ENCODE assay signal across 23 cellular contexts in the genomic region with DNA sequence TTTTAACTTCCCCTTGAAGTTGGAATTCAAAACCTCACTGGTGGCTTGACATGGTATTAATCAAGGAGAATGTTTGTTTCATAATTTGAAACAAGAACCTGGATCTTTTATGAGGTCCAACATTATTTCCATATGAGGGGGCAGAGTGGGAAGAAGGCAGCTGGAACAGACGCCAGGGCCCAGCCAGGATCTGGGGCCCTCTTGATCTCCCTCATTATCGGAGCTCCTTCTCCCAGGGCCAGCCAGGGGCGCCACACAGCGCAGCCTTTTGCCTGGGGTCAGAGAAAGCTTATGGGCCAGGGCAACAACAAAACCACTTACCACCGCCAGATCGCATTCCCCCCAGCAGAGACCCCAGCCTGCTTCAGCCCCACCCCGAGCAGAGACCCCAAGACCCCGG. TPM values are rescaled to one million over a fixed set of nuclear protein-coding genes. Genes with fewer than 3 reads are reported as not detected.
DNase-seq lines count a peak whose midpoint lies in the region.
"Had no signal": no experiment of that assay in that cellular context is flagged by ENCODE, and none has a peak within 500 bp of the region (broad histone marks: within the 10 kb centered on the region; RNA-seq: fewer than 3 reads in every experiment).

No MANE protein-coding gene starts in this region.

- H3K79me1 ChIP-seq in mesenchymal stem cell (replicated peaks; ENCODE audit: low read length, poor library complexity, severe bottlenecking): no peaks in the 10 kb centered on the region

- no peak overlapping the region for H2BK120ac ChIP-seq in mesenchymal stem cell (ENCODE audit: low read depth, low read length)

- H3K27me3 Mint-ChIP-seq in activated T-helper 2 cell treated with anti-CD3 and anti-CD28 coated beads, Interferon-gamma antibody, Interleukin-2, Interleukin-4, amounts not matched to agents 10 μg/mL and 5 μg/mL and 100 μg/mL, durations not matched to agents 14 hours and 24 hours and 36 hours (ENCODE audit: low read depth): peaks cover 4% of the 10 kb centered on the region
- H3K27me3 Mint-ChIP-seq: activated naive CD8-positive, alpha-beta T cell had no signal

- H3K23ac ChIP-seq in mesenchymal stem cell (ENCODE audit: low read length in 2 of 2): no peak overlapping the region

- H3K4me1 ChIP-seq in mesenchymal stem cell (ENCODE audit: control insufficient read depth, insufficient read depth, low read depth, low read length): peaks cover 4% of the 10 kb centered on the region
- H3K4me1 ChIP-seq: ascending aorta, parathyroid adenoma, SJSA1 had no signal

- no peak overlapping the region for H4K8ac ChIP-seq in mesenchymal stem cell (ENCODE audit: low read length)

- H3K4me3 Mint-ChIP-seq in activated T-helper 2 cell treated with anti-CD3 and anti-CD28 coated beads, Interferon-gamma antibody, Interleukin-2, Interleukin-4, amounts not matched to agents 10 μg/mL and 5 μg/mL and 100 μg/mL, durations not matched to agents 14 hours and 24 hours and 36 hours (ENCODE audit: low read depth): no peak overlapping the region
- H3K4me3 Mint-ChIP-seq: activated naive CD8-positive, alpha-beta T cell; naive B cell; T-helper 1 cell treated with Interleukin-12 subunit alpha and Interleukin-12 subunit beta and Interleukin-4 antibody, amounts not matched to agents 30 μg/mL and 1 μg/mL, for 36 hours had no signal

- H3K27ac ChIP-seq in mesenchymal stem cell (ENCODE audit: low read length, poor library complexity, severe bottlenecking): no peak overlapping the region
- peak overlapping the region in 11 of 21 experiments; percentile 31 to 65 (median 52) for H3K27ac ChIP-seq in skin epidermis
- H3K27ac ChIP-seq: ascending aorta, parathyroid adenoma, SJSA1 had no signal

- peaks cover 39% of the 10 kb centered on the region for H3K4me1 Mint-ChIP-seq in activated T-helper 2 cell treated with anti-CD3 and anti-CD28 coated beads, Interferon-gamma antibody, Interleukin-2, Interleukin-4, amounts not matched to agents 10 μg/mL and 5 μg/mL and 100 μg/mL, durations not matched to agents 14 hours and 24 hours and 36 hours (ENCODE audit: low read depth)
- H3K4me1 Mint-ChIP-seq: naive B cell had no signal

- no peak overlapping the region for H2BK5ac ChIP-seq in mesenchymal stem cell (ENCODE audit: low read depth, low read length, poor library complexity, severe bottlenecking)

- H3K36me3 ChIP-seq in mesenchymal stem cell (ENCODE audit: control insufficient read depth in 1 of 2, insufficient read depth in 2 of 2, low read depth in 1 of 2, low read length in 2 of 2): no peaks in the 10 kb centered on the region
- H3K36me3 ChIP-seq: ascending aorta, SJSA1, upper lobe of left lung had no signal

- no peak overlapping the region for H3K9ac ChIP-seq in mesenchymal stem cell (ENCODE audit: low read length)
- H3K9ac ChIP-seq: parathyroid adenoma had no signal

- DNase-seq in NOMO-1 treated with DMSO at 0.1 percent for 48 hours (lab: John Stamatoyannopoulos, UW; ENCODE audit: unreplicated experiment) (peak; percentile 25), NOMO-1 treated with dmso at 0.1 percent for 144 hours (lab: John Stamatoyannopoulos, UW; ENCODE audit: unreplicated experiment) (no peak), mesenchymal stem cell (no peak), MV-4-11 (lab: John Stamatoyannopoulos, UW) (no peak), GOT3 (lab: John Stamatoyannopoulos, UW) (no peak)
- DNase-seq in activated T-helper 2 cell treated with anti-CD3 and anti-CD28 coated beads, Interferon-gamma antibody, Interleukin-2, Interleukin-4, amounts not matched to agents 10 μg/mL and 5 μg/mL and 100 μg/mL, durations not matched to agents 14 hours and 24 hours and 36 hours (ENCODE audit: low spot score): no peak
- DNase-seq in activated naive CD4-positive, alpha-beta T cell (lab: John Stamatoyannopoulos, UW): no peak
- DNase-seq: 8988T; AML-193; central memory CD4-positive, alpha-beta T cell; DMS79; naive B cell; NCI-H1694; NCI-H2171 had no signal

- no peak overlapping the region for H2AK5ac ChIP-seq in mesenchymal stem cell (ENCODE audit: low read length, severe bottlenecking)

- peak overlapping the region; percentile 39 for H4K91ac ChIP-seq in mesenchymal stem cell (ENCODE audit: low read length)

- H2BK15ac ChIP-seq in mesenchymal stem cell (ENCODE audit: low read depth, poor library complexity, severe bottlenecking): no peak overlapping the region

- H3K27me3 ChIP-seq in mesenchymal stem cell (ENCODE audit: control insufficient read depth in 1 of 2, insufficient read depth in 1 of 2, low read length in 2 of 2): peaks cover 25 to 67% of the 10 kb centered on the region in 2 experiments
- H3K27me3 ChIP-seq: ascending aorta, upper lobe of left lung had no signal

- H3K9me3 Mint-ChIP-seq in activated T-helper 2 cell treated with anti-CD3 and anti-CD28 coated beads, Interferon-gamma antibody, Interleukin-2, Interleukin-4, amounts not matched to agents 10 μg/mL and 5 μg/mL and 100 μg/mL, durations not matched to agents 14 hours and 24 hours and 36 hours: peaks cover 13% of the 10 kb centered on the region

- no peak overlapping the region for H3K4me3 ChIP-seq in mesenchymal stem cell (ENCODE audit: insufficient read depth in 1 of 2, low read depth in 1 of 2, low read length in 2 of 2)
- no peak overlapping the region for H3K4me3 ChIP-seq in skin epidermis
- H3K4me3 ChIP-seq: ascending aorta, dorsolateral prefrontal cortex, SJSA1, upper lobe of left lung had no signal

- H3K14ac ChIP-seq in mesenchymal stem cell (ENCODE audit: low read length in 2 of 2): no peak overlapping the region

- H3K27ac Mint-ChIP-seq in activated T-helper 2 cell treated with anti-CD3 and anti-CD28 coated beads, Interferon-gamma antibody, Interleukin-2, Interleukin-4, amounts not matched to agents 10 μg/mL and 5 μg/mL and 100 μg/mL, durations not matched to agents 14 hours and 24 hours and 36 hours: peak overlapping the region; percentile 7
- H3K27ac Mint-ChIP-seq: activated naive CD8-positive, alpha-beta T cell; naive B cell; T-helper 1 cell treated with Interleukin-12 subunit alpha and Interleukin-12 subunit beta and Interleukin-4 antibody, amounts not matched to agents 30 μg/mL and 1 μg/mL, for 36 hours had no signal

- H3K9me3 ChIP-seq in mesenchymal stem cell (ENCODE audit: control insufficient read depth, low read length): peaks cover 4% of the 10 kb centered on the region
- H3K9me3 ChIP-seq: upper lobe of left lung had no signal

- no peak overlapping the region for H3K4ac ChIP-seq in mesenchymal stem cell (ENCODE audit: low read depth in 1 of 2, low read length in 2 of 2)

- no peak overlapping the region for H3K18ac ChIP-seq in mesenchymal stem cell (ENCODE audit: low read depth in 1 of 2, low read length in 2 of 2)

- H2BK12ac ChIP-seq in mesenchymal stem cell (ENCODE audit: low read length in 2 of 2): no peak overlapping the region

- no peak overlapping the region for H3K4me2 ChIP-seq in mesenchymal stem cell (ENCODE audit: low read length, poor library complexity, severe bottlenecking)

- H2AFZ ChIP-seq in mesenchymal stem cell (ENCODE audit: low read depth, low read length): no peak overlapping the region
- H2AFZ ChIP-seq: parathyroid adenoma had no signal

- H3K36me3 Mint-ChIP-seq in activated T-helper 2 cell treated with anti-CD3 and anti-CD28 coated beads, Interferon-gamma antibody, Interleukin-2, Interleukin-4, amounts not matched to agents 10 μg/mL and 5 μg/mL and 100 μg/mL, durations not matched to agents 14 hours and 24 hours and 36 hours (ENCODE audit: low read depth): peaks cover 27% of the 10 kb centered on the region

- intact Hi-C loops in activated T-helper 2 cell treated with anti-CD3 and anti-CD28 coated beads, Interferon-gamma antibody, Interleukin-2, Interleukin-4, amounts not matched to agents 10 μg/mL and 5 μg/mL and 100 μg/mL, durations not matched to agents 14 hours and 24 hours and 36 hours (cut with micrococcal nuclease): no loop called here

- 93% methylated on average over 8 of the region's 8 CpGs for WGBS in mesenchymal stem cell

RNA-seq across cellular contexts. Expression of a gene that starts 27.1 kb away (rescaled TPM):
- total RNA-seq in activated T-helper 2 cell treated with anti-CD3 and anti-CD28 coated beads, Interferon-gamma antibody, Interleukin-2, Interleukin-4, amounts not matched to agents 10 μg/mL and 5 μg/mL and 100 μg/mL, durations not matched to agents 14 hours and 24 hours and 36 hours: 14.4 TPM in 2 replicates
- 6.5 TPM for polyA plus RNA-seq in mesenchymal stem cell (2013, experiment 1 of 2)
- 6.2 TPM for polyA plus RNA-seq in mesenchymal stem cell (2013, experiment 2 of 2)
- total RNA-seq: epithelial cell of proximal tubule had no signal
